Comparison of ENCODE assay signal across 35 cellular contexts in genomic region chr6:114465511-114465910, GRCh38.
"Had no signal": no experiment of that assay in that cellular context is flagged by ENCODE, and none has a peak within 500 bp of the region (broad histone marks: within the 10 kb centered on the region; RNA-seq: fewer than 3 reads in every experiment).

No MANE protein-coding gene starts in this region.

- DNase-seq: Karpas-422, Kasumi-1, MG63, MM.1S, MV-4-11, NCI-H1048, NCI-H1092, NCI-H1092 treated with DMSO at 0.1 percent for 48 hours, NCI-H1105, NCI-H1105 treated with DMSO at 0.1 percent for 48 hours, NCI-H1417, NCI-H1417 treated with DMSO at 0.1 percent for 48 hours, NCI-H1436, NCI-H1436 treated with DMSO at 0.1 percent for 48 hours, NCI-H146, NCI-H1694, NCI-H1694 treated with DMSO at 0.1 percent for 48 hours, NCI-H187, NCI-H187 treated with DMSO at 0.1 percent for 48 hours, NCI-H1930, NCI-H2029, NCI-H2029 treated with DMSO at 0.1 percent for 48 hours, NCI-H2081, NCI-H2081 treated with DMSO at 0.1 percent for 48 hours, NCI-H2107, NCI-H2171, NCI-H2171 treated with DMSO at 0.1 percent for 48 hours, NCI-H2227 treated with DMSO at 0.1 percent for 48 hours, NCI-H226, NCI-H345, NCI-H446, NCI-H446 treated with DMSO at 0.1 percent for 48 hours, NCI-H510A, NCI-H510A treated with DMSO at 0.1 percent for 48 hours, NCI-H524 had no signal

- H3K27me3 ChIP-seq: MG63 had no signal

- H3K4me3 ChIP-seq: MG63 had no signal

- H3K36me3 ChIP-seq: MG63 had no signal
